1 cellular context compared by ENCODE assay signal in the genomic region with DNA sequence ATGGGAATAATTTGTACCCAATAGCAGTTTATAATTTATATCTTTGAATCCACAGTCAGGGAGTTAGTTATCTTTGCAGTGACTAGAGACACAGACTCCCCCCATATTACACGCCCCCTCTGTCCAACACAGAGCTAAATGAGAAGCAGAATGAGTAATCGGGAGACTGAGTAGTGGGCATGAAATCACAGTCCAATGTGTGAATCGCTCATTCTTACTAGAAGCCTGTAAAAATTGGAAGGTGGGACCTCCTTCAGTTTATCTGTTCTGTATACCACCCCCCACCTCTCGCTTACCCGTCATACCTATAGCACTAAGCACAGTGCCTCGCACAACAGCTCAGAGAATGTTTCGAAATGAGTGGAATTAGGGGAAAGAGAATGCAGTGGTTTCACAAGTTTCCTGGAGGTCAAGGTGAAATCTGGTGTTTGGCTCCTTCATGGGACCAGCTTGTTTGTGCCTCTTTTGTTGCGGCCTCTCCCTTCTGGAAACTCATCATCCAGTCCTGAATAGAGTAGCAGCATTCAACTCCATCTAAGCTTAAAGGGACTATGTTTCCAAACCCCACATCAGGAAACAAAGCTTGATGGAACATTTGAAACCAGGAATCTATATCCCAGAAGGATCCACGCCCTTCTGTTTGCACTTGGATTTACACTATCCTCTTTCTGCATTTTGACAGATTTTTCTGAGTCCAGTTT.
TF ChIP-seq lines count a peak whose summit lies in the region.

No MANE protein-coding gene starts in this region.

TF ChIP-seq in GM12878, 131 proteins besides CTCF, POLR2A, EP300 and RAD21 (continued from another document and continues in another):
- TF ChIP-seq CREB1 (IDR thresholded peaks at IDR 0.05; ENCODE audit: low read depth) (0 out of 2 replicates have a peak, but pooled peaks have one; percentile 6), SUPT20H (IDR thresholded peaks at IDR 0.05; ENCODE audit: borderline replicate concordance, control insufficient read depth, low read depth, low read length) (no peak), ESRRA (IDR thresholded peaks at IDR 0.05; ENCODE audit: low read length) (no peak), KLF5 (IDR thresholded peaks at IDR 0.05; ENCODE audit: partially characterized antibody) (no peak), SIN3A (IDR thresholded peaks at IDR 0.05; ENCODE audit: low read depth, low read length) (no peak), SMARCA5 (IDR thresholded peaks at IDR 0.05) (no peak), IRF4 (IDR thresholded peaks at IDR 0.05; ENCODE audit: low read depth, low read length) (peak; percentile 83), NRF1 (conservative IDR thresholded peaks at IDR 0.05; ENCODE audit: low read depth, low read length) (no peak), TBL1XR1 (IDR thresholded peaks at IDR 0.05; ENCODE audit: low read depth, low read length) (no peak), ZNF217 (IDR thresholded peaks at IDR 0.05) (no peak), EED (IDR thresholded peaks at IDR 0.05; ENCODE audit: low read depth) (peak; percentile 67), NFYA (IDR thresholded peaks at IDR 0.05; ENCODE audit: borderline replicate concordance, low read depth, low read length) (no peak), HCFC1 (IDR thresholded peaks at IDR 0.05; ENCODE audit: low read length) (no peak), SREBF1 (IDR thresholded peaks at IDR 0.05; ENCODE audit: low read length) (no peak), HDGF (IDR thresholded peaks at IDR 0.05) (no peak), MEF2A (IDR thresholded peaks at IDR 0.05; ENCODE audit: insufficient read depth, low read depth, low read length) (no peak), NR2F1 (conservative IDR thresholded peaks at IDR 0.05) (peak; percentile 85), ZNF207 (IDR thresholded peaks at IDR 0.05; ENCODE audit: borderline replicate concordance) (no peak), YBX1 (IDR thresholded peaks at IDR 0.05) (no peak), MTA2 (IDR thresholded peaks at IDR 0.05; ENCODE audit: low read depth) (no peak), SUZ12 (IDR thresholded peaks at IDR 0.05; ENCODE audit: unreplicated experiment) (no peak), WRNIP1 (IDR thresholded peaks at IDR 0.05; ENCODE audit: borderline replicate concordance, low read depth, low read length) (no peak), SIX5 (IDR thresholded peaks at IDR 0.05; ENCODE audit: low read depth, low read length, severe bottlenecking) (no peak), BMI1 (IDR thresholded peaks at IDR 0.05; ENCODE audit: borderline replicate concordance) (no peak), BCL11A (IDR thresholded peaks at IDR 0.05; ENCODE audit: low read depth, low read length) (peak; percentile 54), SRF (IDR thresholded peaks at IDR 0.05; ENCODE audit: low read depth in 2 of 2, low read length in 2 of 2) (no peak), PML (IDR thresholded peaks at IDR 0.05; ENCODE audit: low read length) (no peak), NFXL1 (IDR thresholded peaks at IDR 0.05; ENCODE audit: borderline replicate concordance) (no peak), RCOR1 (conservative IDR thresholded peaks at IDR 0.05; ENCODE audit: low read depth, low read length) (no peak), ZNF24 (IDR thresholded peaks at IDR 0.05) (no peak), KAT2A (conservative IDR thresholded peaks at IDR 0.05; ENCODE audit: control insufficient read depth, low read depth, low read length) (no peak), RB1 (IDR thresholded peaks at IDR 0.05; ENCODE audit: borderline replicate concordance) (no peak), CBX5 (IDR thresholded peaks at IDR 0.05; ENCODE audit: low read depth) (no peak), CHD1 (IDR thresholded peaks at IDR 0.05; ENCODE audit: low read depth, low read length) (no peak), JUND (IDR thresholded peaks at IDR 0.05; ENCODE audit: low read depth, low read length) (no peak), TCF12 (IDR thresholded peaks at IDR 0.05; ENCODE audit: low read depth, low read length) (no peak), NFIC (IDR thresholded peaks at IDR 0.05; ENCODE audit: low read depth, low read length) (peak; percentile 52; the same call in 1 of the 2 replicates), SMAD1 (IDR thresholded peaks at IDR 0.05; ENCODE audit: low read depth, partially characterized antibody) (no peak), FOXM1 (IDR thresholded peaks at IDR 0.05; ENCODE audit: low read depth, low read length) (no peak), KDM1A (IDR thresholded peaks at IDR 0.05; ENCODE audit: borderline replicate concordance) (no peak)
- TF ChIP-seq, protein P1, sequence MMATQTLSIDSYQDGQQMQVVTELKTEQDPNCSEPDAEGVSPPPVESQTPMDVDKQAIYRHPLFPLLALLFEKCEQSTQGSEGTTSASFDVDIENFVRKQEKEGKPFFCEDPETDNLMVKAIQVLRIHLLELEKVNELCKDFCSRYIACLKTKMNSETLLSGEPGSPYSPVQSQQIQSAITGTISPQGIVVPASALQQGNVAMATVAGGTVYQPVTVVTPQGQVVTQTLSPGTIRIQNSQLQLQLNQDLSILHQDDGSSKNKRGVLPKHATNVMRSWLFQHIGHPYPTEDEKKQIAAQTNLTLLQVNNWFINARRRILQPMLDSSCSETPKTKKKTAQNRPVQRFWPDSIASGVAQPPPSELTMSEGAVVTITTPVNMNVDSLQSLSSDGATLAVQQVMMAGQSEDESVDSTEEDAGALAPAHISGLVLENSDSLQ (IDR thresholded peaks at IDR 0.05) = no peak
- TF ChIP-seq, protein P2, sequence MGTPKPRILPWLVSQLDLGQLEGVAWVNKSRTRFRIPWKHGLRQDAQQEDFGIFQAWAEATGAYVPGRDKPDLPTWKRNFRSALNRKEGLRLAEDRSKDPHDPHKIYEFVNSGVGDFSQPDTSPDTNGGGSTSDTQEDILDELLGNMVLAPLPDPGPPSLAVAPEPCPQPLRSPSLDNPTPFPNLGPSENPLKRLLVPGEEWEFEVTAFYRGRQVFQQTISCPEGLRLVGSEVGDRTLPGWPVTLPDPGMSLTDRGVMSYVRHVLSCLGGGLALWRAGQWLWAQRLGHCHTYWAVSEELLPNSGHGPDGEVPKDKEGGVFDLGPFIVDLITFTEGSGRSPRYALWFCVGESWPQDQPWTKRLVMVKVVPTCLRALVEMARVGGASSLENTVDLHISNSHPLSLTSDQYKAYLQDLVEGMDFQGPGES (IDR thresholded peaks at IDR 0.05) = no peak
- TF ChIP-seq, protein P3, sequence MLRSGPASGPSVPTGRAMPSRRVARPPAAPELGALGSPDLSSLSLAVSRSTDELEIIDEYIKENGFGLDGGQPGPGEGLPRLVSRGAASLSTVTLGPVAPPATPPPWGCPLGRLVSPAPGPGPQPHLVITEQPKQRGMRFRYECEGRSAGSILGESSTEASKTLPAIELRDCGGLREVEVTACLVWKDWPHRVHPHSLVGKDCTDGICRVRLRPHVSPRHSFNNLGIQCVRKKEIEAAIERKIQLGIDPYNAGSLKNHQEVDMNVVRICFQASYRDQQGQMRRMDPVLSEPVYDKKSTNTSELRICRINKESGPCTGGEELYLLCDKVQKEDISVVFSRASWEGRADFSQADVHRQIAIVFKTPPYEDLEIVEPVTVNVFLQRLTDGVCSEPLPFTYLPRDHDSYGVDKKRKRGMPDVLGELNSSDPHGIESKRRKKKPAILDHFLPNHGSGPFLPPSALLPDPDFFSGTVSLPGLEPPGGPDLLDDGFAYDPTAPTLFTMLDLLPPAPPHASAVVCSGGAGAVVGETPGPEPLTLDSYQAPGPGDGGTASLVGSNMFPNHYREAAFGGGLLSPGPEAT (IDR thresholded peaks at IDR 0.05; ENCODE audit: low read depth) = peak; percentile 32; the same call in 1 of the 2 replicates
- TF ChIP-seq, protein P4, sequence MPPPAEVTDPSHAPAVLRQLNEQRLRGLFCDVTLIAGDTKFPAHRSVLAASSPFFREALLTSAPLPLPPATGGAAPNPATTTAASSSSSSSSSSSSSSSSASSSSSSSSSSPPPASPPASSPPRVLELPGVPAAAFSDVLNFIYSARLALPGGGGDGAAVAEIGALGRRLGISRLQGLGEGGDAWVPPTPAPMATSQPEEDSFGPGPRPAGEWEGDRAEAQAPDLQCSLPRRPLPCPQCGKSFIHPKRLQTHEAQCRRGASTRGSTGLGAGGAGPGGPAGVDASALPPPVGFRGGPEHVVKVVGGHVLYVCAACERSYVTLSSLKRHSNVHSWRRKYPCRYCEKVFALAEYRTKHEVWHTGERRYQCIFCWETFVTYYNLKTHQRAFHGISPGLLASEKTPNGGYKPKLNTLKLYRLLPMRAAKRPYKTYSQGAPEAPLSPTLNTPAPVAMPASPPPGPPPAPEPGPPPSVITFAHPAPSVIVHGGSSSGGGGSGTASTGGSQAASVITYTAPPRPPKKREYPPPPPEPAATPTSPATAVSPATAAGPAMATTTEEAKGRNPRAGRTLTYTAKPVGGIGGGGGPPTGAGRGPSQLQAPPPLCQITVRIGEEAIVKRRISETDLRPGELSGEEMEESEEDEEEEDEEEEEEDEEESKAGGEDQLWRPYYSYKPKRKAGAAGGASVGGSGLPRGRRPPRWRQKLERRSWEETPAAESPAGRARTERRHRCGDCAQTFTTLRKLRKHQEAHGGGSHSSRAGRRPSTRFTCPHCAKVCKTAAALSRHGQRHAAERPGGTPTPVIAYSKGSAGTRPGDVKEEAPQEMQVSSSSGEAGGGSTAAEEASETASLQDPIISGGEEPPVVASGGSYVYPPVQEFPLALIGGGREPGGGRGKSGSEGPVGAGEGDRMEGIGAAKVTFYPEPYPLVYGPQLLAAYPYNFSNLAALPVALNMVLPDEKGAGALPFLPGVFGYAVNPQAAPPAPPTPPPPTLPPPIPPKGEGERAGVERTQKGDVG (CRISPR knock-in tag; IDR thresholded peaks at IDR 0.05) = no peak
- TF ChIP-seq, protein P5, sequence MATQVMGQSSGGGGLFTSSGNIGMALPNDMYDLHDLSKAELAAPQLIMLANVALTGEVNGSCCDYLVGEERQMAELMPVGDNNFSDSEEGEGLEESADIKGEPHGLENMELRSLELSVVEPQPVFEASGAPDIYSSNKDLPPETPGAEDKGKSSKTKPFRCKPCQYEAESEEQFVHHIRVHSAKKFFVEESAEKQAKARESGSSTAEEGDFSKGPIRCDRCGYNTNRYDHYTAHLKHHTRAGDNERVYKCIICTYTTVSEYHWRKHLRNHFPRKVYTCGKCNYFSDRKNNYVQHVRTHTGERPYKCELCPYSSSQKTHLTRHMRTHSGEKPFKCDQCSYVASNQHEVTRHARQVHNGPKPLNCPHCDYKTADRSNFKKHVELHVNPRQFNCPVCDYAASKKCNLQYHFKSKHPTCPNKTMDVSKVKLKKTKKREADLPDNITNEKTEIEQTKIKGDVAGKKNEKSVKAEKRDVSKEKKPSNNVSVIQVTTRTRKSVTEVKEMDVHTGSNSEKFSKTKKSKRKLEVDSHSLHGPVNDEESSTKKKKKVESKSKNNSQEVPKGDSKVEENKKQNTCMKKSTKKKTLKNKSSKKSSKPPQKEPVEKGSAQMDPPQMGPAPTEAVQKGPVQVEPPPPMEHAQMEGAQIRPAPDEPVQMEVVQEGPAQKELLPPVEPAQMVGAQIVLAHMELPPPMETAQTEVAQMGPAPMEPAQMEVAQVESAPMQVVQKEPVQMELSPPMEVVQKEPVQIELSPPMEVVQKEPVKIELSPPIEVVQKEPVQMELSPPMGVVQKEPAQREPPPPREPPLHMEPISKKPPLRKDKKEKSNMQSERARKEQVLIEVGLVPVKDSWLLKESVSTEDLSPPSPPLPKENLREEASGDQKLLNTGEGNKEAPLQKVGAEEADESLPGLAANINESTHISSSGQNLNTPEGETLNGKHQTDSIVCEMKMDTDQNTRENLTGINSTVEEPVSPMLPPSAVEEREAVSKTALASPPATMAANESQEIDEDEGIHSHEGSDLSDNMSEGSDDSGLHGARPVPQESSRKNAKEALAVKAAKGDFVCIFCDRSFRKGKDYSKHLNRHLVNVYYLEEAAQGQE (IDR thresholded peaks at IDR 0.05; ENCODE audit: low read depth, low read length) = no peak
- TF ChIP-seq, protein P6, sequence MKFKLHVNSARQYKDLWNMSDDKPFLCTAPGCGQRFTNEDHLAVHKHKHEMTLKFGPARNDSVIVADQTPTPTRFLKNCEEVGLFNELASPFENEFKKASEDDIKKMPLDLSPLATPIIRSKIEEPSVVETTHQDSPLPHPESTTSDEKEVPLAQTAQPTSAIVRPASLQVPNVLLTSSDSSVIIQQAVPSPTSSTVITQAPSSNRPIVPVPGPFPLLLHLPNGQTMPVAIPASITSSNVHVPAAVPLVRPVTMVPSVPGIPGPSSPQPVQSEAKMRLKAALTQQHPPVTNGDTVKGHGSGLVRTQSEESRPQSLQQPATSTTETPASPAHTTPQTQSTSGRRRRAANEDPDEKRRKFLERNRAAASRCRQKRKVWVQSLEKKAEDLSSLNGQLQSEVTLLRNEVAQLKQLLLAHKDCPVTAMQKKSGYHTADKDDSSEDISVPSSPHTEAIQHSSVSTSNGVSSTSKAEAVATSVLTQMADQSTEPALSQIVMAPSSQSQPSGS (IDR thresholded peaks at IDR 0.05; ENCODE audit: low read length) = no peak
- TF ChIP-seq, protein P7, sequence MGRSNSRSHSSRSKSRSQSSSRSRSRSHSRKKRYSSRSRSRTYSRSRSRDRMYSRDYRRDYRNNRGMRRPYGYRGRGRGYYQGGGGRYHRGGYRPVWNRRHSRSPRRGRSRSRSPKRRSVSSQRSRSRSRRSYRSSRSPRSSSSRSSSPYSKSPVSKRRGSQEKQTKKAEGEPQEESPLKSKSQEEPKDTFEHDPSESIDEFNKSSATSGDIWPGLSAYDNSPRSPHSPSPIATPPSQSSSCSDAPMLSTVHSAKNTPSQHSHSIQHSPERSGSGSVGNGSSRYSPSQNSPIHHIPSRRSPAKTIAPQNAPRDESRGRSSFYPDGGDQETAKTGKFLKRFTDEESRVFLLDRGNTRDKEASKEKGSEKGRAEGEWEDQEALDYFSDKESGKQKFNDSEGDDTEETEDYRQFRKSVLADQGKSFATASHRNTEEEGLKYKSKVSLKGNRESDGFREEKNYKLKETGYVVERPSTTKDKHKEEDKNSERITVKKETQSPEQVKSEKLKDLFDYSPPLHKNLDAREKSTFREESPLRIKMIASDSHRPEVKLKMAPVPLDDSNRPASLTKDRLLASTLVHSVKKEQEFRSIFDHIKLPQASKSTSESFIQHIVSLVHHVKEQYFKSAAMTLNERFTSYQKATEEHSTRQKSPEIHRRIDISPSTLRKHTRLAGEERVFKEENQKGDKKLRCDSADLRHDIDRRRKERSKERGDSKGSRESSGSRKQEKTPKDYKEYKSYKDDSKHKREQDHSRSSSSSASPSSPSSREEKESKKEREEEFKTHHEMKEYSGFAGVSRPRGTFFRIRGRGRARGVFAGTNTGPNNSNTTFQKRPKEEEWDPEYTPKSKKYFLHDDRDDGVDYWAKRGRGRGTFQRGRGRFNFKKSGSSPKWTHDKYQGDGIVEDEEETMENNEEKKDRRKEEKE (IDR thresholded peaks at IDR 0.05) = no peak
- TF ChIP-seq, protein P8, sequence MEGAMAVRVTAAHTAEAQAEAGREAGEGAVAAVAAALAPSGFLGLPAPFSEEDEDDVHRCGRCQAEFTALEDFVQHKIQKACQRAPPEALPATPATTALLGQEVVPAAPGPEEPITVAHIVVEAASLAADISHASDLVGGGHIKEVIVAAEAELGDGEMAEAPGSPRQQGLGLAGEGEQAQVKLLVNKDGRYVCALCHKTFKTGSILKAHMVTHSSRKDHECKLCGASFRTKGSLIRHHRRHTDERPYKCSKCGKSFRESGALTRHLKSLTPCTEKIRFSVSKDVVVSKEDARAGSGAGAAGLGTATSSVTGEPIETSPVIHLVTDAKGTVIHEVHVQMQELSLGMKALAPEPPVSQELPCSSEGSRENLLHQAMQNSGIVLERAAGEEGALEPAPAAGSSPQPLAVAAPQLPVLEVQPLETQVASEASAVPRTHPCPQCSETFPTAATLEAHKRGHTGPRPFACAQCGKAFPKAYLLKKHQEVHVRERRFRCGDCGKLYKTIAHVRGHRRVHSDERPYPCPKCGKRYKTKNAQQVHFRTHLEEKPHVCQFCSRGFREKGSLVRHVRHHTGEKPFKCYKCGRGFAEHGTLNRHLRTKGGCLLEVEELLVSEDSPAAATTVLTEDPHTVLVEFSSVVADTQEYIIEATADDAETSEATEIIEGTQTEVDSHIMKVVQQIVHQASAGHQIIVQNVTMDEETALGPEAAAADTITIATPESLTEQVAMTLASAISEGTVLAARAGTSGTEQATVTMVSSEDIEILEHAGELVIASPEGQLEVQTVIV (IDR thresholded peaks at IDR 0.05; ENCODE audit: borderline replicate concordance, partially characterized antibody) = no peak
